ENCODE assay signal across 9 cellular contexts in genomic region chr10:688287-688620, GRCh38. TPM values are rescaled to one million over a fixed set of nuclear protein-coding genes. Genes with fewer than 3 reads are reported as not detected.
DNase-seq lines count a peak whose midpoint lies in the region; ATAC-seq and TF ChIP-seq lines count a peak whose summit lies in the region.
"Had no signal": no experiment of that assay in that cellular context is flagged by ENCODE, and none has a peak within 500 bp of the region (broad histone marks: within the 10 kb centered on the region; RNA-seq: fewer than 3 reads in every experiment).

No MANE protein-coding gene starts in this region.

- peaks cover 5% of the 10 kb centered on the region for H3K4me1 ChIP-seq in NT2/D1 (ENCODE audit: insufficient read depth, insufficient read length)
- H3K4me1 ChIP-seq in esophagus squamous epithelium, result peaks cover 10 to 50% (median 11%) of the 10 kb centered on the region in 3 donors

- peaks cover 11% of the 10 kb centered on the region for H3K36me3 ChIP-seq in NT2/D1 (ENCODE audit: insufficient read depth, insufficient read length, low read length)
- H3K36me3 ChIP-seq in esophagus squamous epithelium, result no peaks in the 10 kb centered on the region

- peaks cover 0 to 7% of the 10 kb centered on the region in 2 donors for H3K4me1 Mint-ChIP-seq in natural killer cell treated with Interleukin-12 subunit alpha and Interleukin-12 subunit beta and Interleukin-15 and Interleukin-18, amount 100 ng/mL, for 72 hours (ENCODE audit: low read depth in 2 of 2)

- CTCF ChIA-PET in AG04449 (lab: Yijun Ruan, JAX), result interaction anchor here (0.8 kb wide), 1 partner anchor 176 kb away, joined by 3 read pairs; no protein-coding TSS in a partner anchor

- H3K4me3 ChIP-seq in AG04449 (ENCODE audit: low read depth, low read length) (peak overlapping the region; percentile 73), NT2/D1 (ENCODE audit: insufficient read length, low read depth) (peak overlapping the region; percentile 53), esophagus squamous epithelium (peak overlapping the region; percentile 61 to 87 (median 70))

- H3K27ac Mint-ChIP-seq in natural killer cell treated with Interleukin-12 subunit alpha and Interleukin-12 subunit beta and Interleukin-15 and Interleukin-18, amount 100 ng/mL, for 72 hours, result no peak overlapping the region

- ATAC-seq in natural killer cell treated with Interleukin-12 subunit alpha and Interleukin-12 subunit beta and Interleukin-15 and Interleukin-18, amount 100 ng/mL, for 72 hours, result no peak
- no peak for ATAC-seq in GM21367 (IDR thresholded peaks at IDR 0.05; ENCODE audit: unreplicated experiment)

- TF ChIP-seq POLR2A in esophagus squamous epithelium (IDR thresholded peaks at IDR 0.05), result no peak

- WGBS in esophagus squamous epithelium, 2 donors, result 5 to 24% methylated on average over 6 to 10 of the region's 11 CpGs

- peak overlapping the region; percentile 74 for H3K9ac ChIP-seq in NT2/D1 (ENCODE audit: insufficient read length, low read depth)

- TF ChIP-seq CTCF in AG04449 (IDR thresholded peaks at IDR 0.05; ENCODE audit: insufficient read depth, low read length, missing control alignments) (no peak), esophagus squamous epithelium (IDR thresholded peaks at IDR 0.05) (no peak)

- peak overlapping the region in 3 of 4 donors; percentile 83 to 91 (median 90) for H3K27ac ChIP-seq in esophagus squamous epithelium

- H3K9me3 ChIP-seq in NT2/D1 (ENCODE audit: insufficient read depth, low read length), result no peaks in the 10 kb centered on the region
- no peaks in the 10 kb centered on the region for H3K9me3 ChIP-seq in esophagus squamous epithelium

- H3K27me3 ChIP-seq in NT2/D1 (ENCODE audit: insufficient read depth, insufficient read length) (peaks cover 28% of the 10 kb centered on the region), esophagus squamous epithelium (peaks cover 0 to 12% (median 0%) of the 10 kb centered on the region in 4 donors)

- POLR2A ChIA-PET in AG04449 (lab: Yijun Ruan, JAX), result interaction anchor here (0.5 kb wide), 1 partner anchor 117 kb away, joined by 4 read pairs; no protein-coding TSS in a partner anchor

- peaks cover 41 to 50% of the 10 kb centered on the region in 2 donors for H3K27me3 Mint-ChIP-seq in natural killer cell treated with Interleukin-12 subunit alpha and Interleukin-12 subunit beta and Interleukin-15 and Interleukin-18, amount 100 ng/mL, for 72 hours

- no peaks in the 10 kb centered on the region for H3K9me3 Mint-ChIP-seq in natural killer cell treated with Interleukin-12 subunit alpha and Interleukin-12 subunit beta and Interleukin-15 and Interleukin-18, amount 100 ng/mL, for 72 hours

- H3K36me3 Mint-ChIP-seq in natural killer cell treated with Interleukin-12 subunit alpha and Interleukin-12 subunit beta and Interleukin-15 and Interleukin-18, amount 100 ng/mL, for 72 hours, result no peaks in the 10 kb centered on the region

- DNase-seq in AG04449 (ENCODE audit: low read depth, low spot score), result no peak
- DNase-seq in NT2/D1 (ENCODE audit: low read depth, low spot score), result no peak
- DNase-seq in esophagus squamous epithelium (lab: John Stamatoyannopoulos, UW), result no peak
- DNase-seq in natural killer cell treated with Interleukin-12 subunit alpha and Interleukin-12 subunit beta and Interleukin-15 and Interleukin-18, amount 100 ng/mL, for 72 hours (ENCODE audit: low spot score), result no peak
- DNase-seq in inferior parietal cortex (ENCODE audit: extremely low spot score), result no peak
- no peak for DNase-seq in UCSD-AML1 (lab: John Stamatoyannopoulos, UW; ENCODE audit: unreplicated experiment)
- no peak for DNase-seq in NCI-H774 (lab: John Stamatoyannopoulos, UW)
- DNase-seq: NCI-H1048 had no signal

- intact Hi-C loops in esophagus squamous epithelium (cut with DNase I), result loop anchor here (10.0 kb wide), 1 partner anchor 173 kb away; no protein-coding TSS in a partner anchor

- H3K4me3 Mint-ChIP-seq in natural killer cell treated with Interleukin-12 subunit alpha and Interleukin-12 subunit beta and Interleukin-15 and Interleukin-18, amount 100 ng/mL, for 72 hours, result peak overlapping the region; percentile 53

RNA-seq across cellular contexts. Expression of gene DIP2C, which starts 1.2 kb away (rescaled TPM):
- total RNA-seq in esophagus squamous epithelium, result 10 to 100 TPM in 1 of 4 donors, 1 to 10 TPM in 3; 2.4 to 14.9 (median 6.1) TPM
- total RNA-seq in natural killer cell treated with Interleukin-12 subunit alpha and Interleukin-12 subunit beta and Interleukin-15 and Interleukin-18, amount 100 ng/mL, for 72 hours, result under 1 TPM; 0.57 to 0.98 TPM
